ENCODE assay signal across 18 cellular contexts in the genomic region with DNA sequence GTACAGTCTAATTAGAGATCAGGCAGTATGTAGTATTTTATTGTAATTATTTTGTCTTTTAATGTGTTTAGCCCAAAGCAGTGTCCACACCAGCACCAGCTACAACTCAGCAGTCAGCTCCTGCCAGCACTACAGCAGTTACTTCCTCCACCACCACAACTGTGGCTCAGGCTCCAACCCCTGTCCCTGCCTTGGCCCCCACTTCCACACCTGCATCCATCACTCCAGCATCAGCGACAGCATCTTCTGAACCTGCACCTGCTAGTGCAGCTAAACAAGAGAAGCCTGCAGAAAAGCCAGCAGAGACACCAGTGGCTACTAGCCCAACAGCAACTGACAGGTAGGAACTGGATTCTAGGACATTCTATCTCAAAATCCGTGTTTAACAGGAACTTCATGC. TPM values are rescaled to one million over a fixed set of nuclear protein-coding genes. Genes with fewer than 3 reads are reported as not detected.
DNase-seq lines count a peak whose midpoint lies in the region; ATAC-seq, FAIRE-seq and TF ChIP-seq lines count a peak whose summit lies in the region.
"Had no signal": no experiment of that assay in that cellular context is flagged by ENCODE, and none has a peak within 500 bp of the region (broad histone marks: within the 10 kb centered on the region; RNA-seq: fewer than 3 reads in every experiment).

No MANE protein-coding gene starts in this region.

- peaks cover 16% of the 10 kb centered on the region for H3K4me1 ChIP-seq in CD4-positive, CD25-positive, alpha-beta regulatory T cell (ENCODE audit: control insufficient read depth, insufficient read depth, low read length, poor library complexity, severe bottlenecking)
- H3K4me1 ChIP-seq in DND-41 (ENCODE audit: insufficient read depth, low read length) = 0 out of 2 replicates have a peak, but pooled peaks cover 6% of the 10 kb centered on the region
- peaks cover 1% of the 10 kb centered on the region for H3K4me1 ChIP-seq in mesenchymal stem cell (ENCODE audit: control insufficient read depth, insufficient read depth, low read depth, low read length)
- no peaks in the 10 kb centered on the region for H3K4me1 ChIP-seq in trophoblast cell (ENCODE audit: control insufficient read depth in 1 of 2, insufficient read depth in 2 of 2, low read length in 2 of 2)
- no peaks in the 10 kb centered on the region for H3K4me1 ChIP-seq in colonic mucosa
- H3K4me1 ChIP-seq: BLaER1 treated with 17β-estradiol and CSF1 and Interleukin-3, amounts not matched to agents 10 nM and 100 nM had no signal

- H4K12ac ChIP-seq in trophoblast cell (ENCODE audit: low read depth, low read length) = no peak overlapping the region

- intact Hi-C loops in colonic mucosa (cut with DNase I) = no loop called here

- no peak for FAIRE-seq in GM12892 (lab: Jason Lieb, UNC)
- FAIRE-seq: D721Med, K562 had no signal

- no peak for ATAC-seq in CD4-positive, CD25-positive, alpha-beta regulatory T cell (ENCODE audit: low read depth in 2 of 2)
- peak; percentile 33; the same call in 1 of the 3 replicates for ATAC-seq in DND-41 (ENCODE audit: insufficient read depth, low read depth)
- ATAC-seq: K562 had no signal

- WGBS in mesenchymal stem cell = 100% methylated on average over 2 of the region's 2 CpGs
- WGBS in trophoblast cell (ENCODE audit: extremely low coverage, insufficient coverage, insufficient read length) = no CpG with 5 or more reads among the region's 2 CpGs

- H3K9ac ChIP-seq in DND-41 (ENCODE audit: low read depth, low read length) (no peak overlapping the region), mesenchymal stem cell (ENCODE audit: low read length) (no peak overlapping the region), trophoblast cell (ENCODE audit: low read length) (no peak overlapping the region), colonic mucosa (ENCODE audit: low read depth in 2 of 2, low read length in 2 of 2) (no peak overlapping the region)
- H3K9ac ChIP-seq: BLaER1 treated with 17β-estradiol and CSF1 and Interleukin-3, amounts not matched to agents 10 nM and 100 nM; GM23248 had no signal

- no peaks in the 10 kb centered on the region for H3K27me3 ChIP-seq in CD4-positive, CD25-positive, alpha-beta regulatory T cell (ENCODE audit: control insufficient read depth, insufficient read depth, low read length)
- H3K27me3 ChIP-seq in DND-41 (ENCODE audit: insufficient read depth, low read length, poor library complexity) (no peaks in the 10 kb centered on the region), mesenchymal stem cell (ENCODE audit: control insufficient read depth in 1 of 2, insufficient read depth in 1 of 2, low read length in 2 of 2) (no peaks in the 10 kb centered on the region), trophoblast cell (ENCODE audit: insufficient read depth, low read length) (no peaks in the 10 kb centered on the region), colonic mucosa (no peaks in the 10 kb centered on the region)
- H3K27me3 ChIP-seq: BLaER1 treated with 17β-estradiol and CSF1 and Interleukin-3, amounts not matched to agents 10 nM and 100 nM had no signal

- peaks cover 33 to 57% (median 45%) of the 10 kb centered on the region in 4 donors for H3K4me1 Mint-ChIP-seq in CD4-positive, CD25-positive, alpha-beta regulatory T cell

- H2BK120ac ChIP-seq in mesenchymal stem cell (ENCODE audit: low read depth, low read length) (no peak overlapping the region), trophoblast cell (ENCODE audit: insufficient read depth, low read length, poor library complexity) (no peak overlapping the region)

- H2AFZ ChIP-seq in DND-41 (ENCODE audit: low read depth, low read length) (no peak overlapping the region), mesenchymal stem cell (ENCODE audit: low read depth, low read length) (no peak overlapping the region), trophoblast cell (ENCODE audit: insufficient read depth, low read length, poor library complexity) (no peak overlapping the region)
- H2AFZ ChIP-seq: GM23248 had no signal

- peak overlapping the region; percentile 7 for H4K91ac ChIP-seq in mesenchymal stem cell (ENCODE audit: low read length)
- no peak overlapping the region for H4K91ac ChIP-seq in trophoblast cell (ENCODE audit: low read depth, low read length)

- no peak overlapping the region for H2BK15ac ChIP-seq in mesenchymal stem cell (ENCODE audit: low read depth, poor library complexity, severe bottlenecking)

- H2BK12ac ChIP-seq in mesenchymal stem cell (ENCODE audit: low read length in 2 of 2) (no peak overlapping the region), trophoblast cell (ENCODE audit: low read length) (peak overlapping the region; percentile 76)

- H2AK5ac ChIP-seq in mesenchymal stem cell (ENCODE audit: low read length, severe bottlenecking) = no peak overlapping the region
- H2AK5ac ChIP-seq in trophoblast cell (ENCODE audit: low read length) = no peak overlapping the region

- H2BK5ac ChIP-seq in mesenchymal stem cell (ENCODE audit: low read depth, low read length, poor library complexity, severe bottlenecking) (no peak overlapping the region), trophoblast cell (ENCODE audit: low read depth, low read length, poor library complexity) (no peak overlapping the region)

- peaks cover 46% of the 10 kb centered on the region for H3K36me3 Mint-ChIP-seq in CD4-positive, CD25-positive, alpha-beta regulatory T cell

- peak overlapping the region in 2 of 3 donors; percentile 33 to 73 for H3K27ac Mint-ChIP-seq in CD4-positive, CD25-positive, alpha-beta regulatory T cell

- no peak overlapping the region for H3K4me3 Mint-ChIP-seq in CD4-positive, CD25-positive, alpha-beta regulatory T cell

- DNase-seq in CD4-positive, CD25-positive, alpha-beta regulatory T cell = no peak
- DNase-seq in DND-41 (no peak), mesenchymal stem cell (no peak), trophoblast cell (no peak), GM12892 (ENCODE audit: insufficient read length) (no peak), colonic mucosa (no peak)
- DNase-seq in NK-92 treated with Interleukin-12 subunit alpha and Interleukin-12 subunit beta, amount 100 ng/mL, for 24 hours (lab: John Stamatoyannopoulos, UW) = no peak
- DNase-seq: ACHN; CD4-positive, alpha-beta memory T cell; DMS153; DMS79 treated with DMSO at 0.1 percent for 48 hours; GDM1; GM23248; H7 had no signal

- H3K9me3 ChIP-seq in CD4-positive, CD25-positive, alpha-beta regulatory T cell (ENCODE audit: control insufficient read depth in 2 of 2, low read length in 2 of 2) = no peaks in the 10 kb centered on the region
- no peaks in the 10 kb centered on the region for H3K9me3 ChIP-seq in DND-41 (ENCODE audit: insufficient read depth, low read length, severe bottlenecking)
- no peaks in the 10 kb centered on the region for H3K9me3 ChIP-seq in mesenchymal stem cell (ENCODE audit: control insufficient read depth, low read length)
- H3K9me3 ChIP-seq in trophoblast cell (ENCODE audit: insufficient read depth, low read depth, low read length) = no peaks in the 10 kb centered on the region
- H3K9me3 ChIP-seq in colonic mucosa = no peaks in the 10 kb centered on the region
- H3K9me3 ChIP-seq: BLaER1 treated with 17β-estradiol and CSF1 and Interleukin-3, amounts not matched to agents 10 nM and 100 nM had no signal

- H3K18ac ChIP-seq in mesenchymal stem cell (ENCODE audit: low read depth in 1 of 2, low read length in 2 of 2) (no peak overlapping the region), trophoblast cell (ENCODE audit: low read length) (peak overlapping the region; percentile 84)

- H3K14ac ChIP-seq in mesenchymal stem cell (ENCODE audit: low read length in 2 of 2) (no peak overlapping the region), trophoblast cell (ENCODE audit: low read length) (no peak overlapping the region)

- H3K4me3 ChIP-seq in CD4-positive, CD25-positive, alpha-beta regulatory T cell (ENCODE audit: low read depth, low read length) = no peak overlapping the region
- H3K4me3 ChIP-seq in DND-41 (ENCODE audit: low read depth in 1 of 2, low read length in 2 of 2) = no peak overlapping the region
- H3K4me3 ChIP-seq in mesenchymal stem cell (ENCODE audit: insufficient read depth in 1 of 2, low read depth in 1 of 2, low read length in 2 of 2) = no peak overlapping the region
- no peak overlapping the region for H3K4me3 ChIP-seq in trophoblast cell (ENCODE audit: low read depth, low read length)
- no peak overlapping the region for H3K4me3 ChIP-seq in colonic mucosa
- H3K4me3 ChIP-seq: BLaER1 treated with 17β-estradiol and CSF1 and Interleukin-3, amounts not matched to agents 10 nM and 100 nM; GM23248; K562 had no signal

- no peak for TF ChIP-seq POLR2A in GM12892 (IDR thresholded peaks at IDR 0.05; ENCODE audit: low read depth, low read length)

- peaks cover 53% of the 10 kb centered on the region for H3K36me3 ChIP-seq in CD4-positive, CD25-positive, alpha-beta regulatory T cell (ENCODE audit: control insufficient read depth, insufficient read depth, low read length)
- H3K36me3 ChIP-seq in DND-41 (ENCODE audit: insufficient read depth, low read length) (peaks cover 75% of the 10 kb centered on the region), mesenchymal stem cell (ENCODE audit: control insufficient read depth in 1 of 2, insufficient read depth in 2 of 2, low read depth in 1 of 2, low read length in 2 of 2) (peaks cover 12 to 90% of the 10 kb centered on the region in 2 experiments), trophoblast cell (ENCODE audit: control insufficient read depth in 1 of 2, insufficient read depth in 2 of 2, low read length in 2 of 2) (peaks cover 19 to 27% of the 10 kb centered on the region in 2 experiments), colonic mucosa (no peaks in the 10 kb centered on the region)

- H3K27me3 Mint-ChIP-seq in CD4-positive, CD25-positive, alpha-beta regulatory T cell = no peaks in the 10 kb centered on the region
- H3K27me3 Mint-ChIP-seq: CD4-positive, alpha-beta memory T cell had no signal

- H3K4me2 ChIP-seq in DND-41 (ENCODE audit: insufficient read depth, low read length) (no peak overlapping the region), mesenchymal stem cell (ENCODE audit: low read length, poor library complexity, severe bottlenecking) (no peak overlapping the region), trophoblast cell (ENCODE audit: low read length) (no peak overlapping the region)
- H3K4me2 ChIP-seq: BLaER1 treated with 17β-estradiol and CSF1 and Interleukin-3, amounts not matched to agents 10 nM and 100 nM had no signal

- H3K79me2 ChIP-seq in DND-41 (ENCODE audit: insufficient read depth, low read length) (peaks cover 86% of the 10 kb centered on the region), trophoblast cell (ENCODE audit: control insufficient read depth, insufficient read depth, low read length, poor library complexity) (peaks cover 10% of the 10 kb centered on the region)

- no peak overlapping the region for H3K27ac ChIP-seq in CD4-positive, CD25-positive, alpha-beta regulatory T cell (ENCODE audit: insufficient read depth, low read length, poor library complexity, severe bottlenecking)
- no peak overlapping the region for H3K27ac ChIP-seq in DND-41 (ENCODE audit: low read length)
- H3K27ac ChIP-seq in mesenchymal stem cell (ENCODE audit: low read length, poor library complexity, severe bottlenecking) = no peak overlapping the region
- H3K27ac ChIP-seq in trophoblast cell (ENCODE audit: low read depth, low read length) = no peak overlapping the region
- no peak overlapping the region for H3K27ac ChIP-seq in colonic mucosa
- H3K27ac ChIP-seq: BLaER1 treated with 17β-estradiol and CSF1 and Interleukin-3, amounts not matched to agents 10 nM and 100 nM; HL-60 had no signal

- H3K79me1 ChIP-seq in mesenchymal stem cell (replicated peaks; ENCODE audit: low read length, poor library complexity, severe bottlenecking) (peaks cover 3% of the 10 kb centered on the region), trophoblast cell (ENCODE audit: low read length) (no peaks in the 10 kb centered on the region)

- peaks cover 68% of the 10 kb centered on the region for H4K20me1 ChIP-seq in DND-41 (ENCODE audit: insufficient read depth, low read length)

- no peak for TF ChIP-seq CTCF in DND-41 (IDR thresholded peaks at IDR 0.05; ENCODE audit: borderline replicate concordance, extremely low read depth, low read length, poor library complexity, severe bottlenecking)
- no peak for TF ChIP-seq CTCF in colonic mucosa (IDR thresholded peaks at IDR 0.05)

- H3K9me3 Mint-ChIP-seq in CD4-positive, CD25-positive, alpha-beta regulatory T cell = no peaks in the 10 kb centered on the region
- H3K9me3 Mint-ChIP-seq: CD4-positive, alpha-beta memory T cell had no signal

- H3K4ac ChIP-seq in mesenchymal stem cell (ENCODE audit: low read depth in 1 of 2, low read length in 2 of 2) (no peak overlapping the region), trophoblast cell (ENCODE audit: low read depth, low read length) (peak overlapping the region; percentile 84)

- no peak overlapping the region for H3K23ac ChIP-seq in mesenchymal stem cell (ENCODE audit: low read length in 2 of 2)
- H3K23ac ChIP-seq in trophoblast cell (ENCODE audit: low read length) = no peak overlapping the region

- H4K8ac ChIP-seq in mesenchymal stem cell (ENCODE audit: low read length) (no peak overlapping the region), trophoblast cell (ENCODE audit: low read depth, low read length) (no peak overlapping the region)

RNA-seq across cellular contexts. Expression of gene RAD23B, which starts 23.2 kb away (rescaled TPM):
- total RNA-seq in CD4-positive, CD25-positive, alpha-beta regulatory T cell = 65.4 TPM
- polyA plus RNA-seq in CD4-positive, CD25-positive, alpha-beta regulatory T cell = 10 to 100 TPM in 3 of 4 donors, 1 to 10 TPM in 1; 8.9 to 25.2 (median 15.1) TPM
- polyA plus RNA-seq in mesenchymal stem cell (2013, experiment 1 of 2) = 125 TPM
- polyA plus RNA-seq in mesenchymal stem cell (2013, experiment 2 of 2) = 130 TPM
- 272 and 284 TPM in 2 replicates for polyA plus RNA-seq in trophoblast cell (2013)
- polyA plus RNA-seq in GM12892 (2012; ENCODE audit: missing spikeins) = 76.7 TPM
- total RNA-seq in colonic mucosa = 100 to 1,000 TPM; 119 to 146 TPM
